Comparison of ENCODE assay signal across 18 cellular contexts in the genomic region with DNA sequence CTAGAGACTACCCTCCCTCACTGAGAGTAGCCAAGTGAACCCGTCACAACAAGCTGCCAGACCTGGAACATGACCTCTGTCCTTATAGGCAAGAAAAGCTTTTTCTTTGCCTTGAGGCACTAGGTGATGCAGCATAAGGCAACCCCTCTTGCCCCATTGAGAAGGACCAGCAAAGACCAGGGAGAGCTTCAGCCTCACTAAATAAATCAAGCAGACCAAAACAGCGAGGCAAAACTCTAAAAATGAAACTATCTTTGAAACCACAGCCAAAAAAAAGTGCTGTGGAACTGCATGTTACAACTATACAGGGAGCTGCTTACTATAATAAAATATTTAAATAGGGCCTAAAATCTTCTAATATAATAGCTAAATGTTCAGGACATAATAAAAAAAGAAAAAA.
DNase-seq lines count a peak whose midpoint lies in the region; ATAC-seq, FAIRE-seq and TF ChIP-seq lines count a peak whose summit lies in the region.
"Had no signal": no experiment of that assay in that cellular context is flagged by ENCODE, and none has a peak within 500 bp of the region (broad histone marks: within the 10 kb centered on the region; RNA-seq: fewer than 3 reads in every experiment).

No MANE protein-coding gene starts in this region.

- TF ChIP-seq POLR2A in A549 (IDR thresholded peaks at IDR 0.05; ENCODE audit: low read length) = no peak

- no peak overlapping the region for H3K9ac ChIP-seq in GM23248

- no peak for TF ChIP-seq EP300 in A549 (IDR thresholded peaks at IDR 0.05)

- no peaks in the 10 kb centered on the region for H4K20me1 ChIP-seq in GM23248 (ENCODE audit: insufficient read depth)

- no peaks in the 10 kb centered on the region for H3K79me2 ChIP-seq in GM23248 (ENCODE audit: insufficient read depth)

- FAIRE-seq in A549 (lab: Jason Lieb, UNC) = no peak
- FAIRE-seq: HepG2 had no signal

- H3K4me2 ChIP-seq in A549 = peak overlapping the region; percentile 37; the same call in 2 of the 3 replicates
- H3K4me2 ChIP-seq in GM23248 (ENCODE audit: unreplicated experiment) = no peak overlapping the region

- H3K4me1 ChIP-seq in A549 (no peaks in the 10 kb centered on the region), GM23248 (ENCODE audit: insufficient read depth) (no peaks in the 10 kb centered on the region)
- H3K4me1 ChIP-seq: SJCRH30 had no signal

- no peak overlapping the region for H3K27ac ChIP-seq in A549
- no peak overlapping the region for H3K27ac ChIP-seq in GM23248
- H3K27ac ChIP-seq: RWPE1, SJCRH30 had no signal

- H3K4me3 ChIP-seq in A549 (no peak overlapping the region), GM23248 (peak overlapping the region; percentile 41), fibroblast of villous mesenchyme (ENCODE audit: low read depth, low read length) (peak overlapping the region; percentile 17)
- H3K4me3 ChIP-seq: SJCRH30 had no signal

- POLR2A ChIA-PET in A549 (lab: Yijun Ruan, JAX) = no interaction called here

- no peak for ATAC-seq in A549
- ATAC-seq: HepG2 had no signal

- H3K9me2 ChIP-seq in GM23248 (ENCODE audit: insufficient read depth) = no peaks in the 10 kb centered on the region

- in situ Hi-C loops in GM23248 (cut with MboI) = no loop called here

- H2AFZ ChIP-seq in GM23248 = peak overlapping the region; percentile 51; the same call in 1 of the 2 replicates

- WGBS in A549 (ENCODE audit: missing lambda C conversion rate) = 8% methylated on average over 2 of the region's 2 CpGs
- WGBS in GM23248 (ENCODE audit: low coverage in 1 of 2, low lambda C conversion rate in 2 of 2, missing lambda C conversion rate in 2 of 2), 2 experiments = 3 to 4% methylated on average over 2 of the region's 2 CpGs

- H3K27me3 ChIP-seq in GM23248 (replicated peaks; ENCODE audit: insufficient read depth) = no peaks in the 10 kb centered on the region
- H3K27me3 ChIP-seq: SJCRH30 had no signal

- H3F3A ChIP-seq in GM23248 (ENCODE audit: insufficient read depth) = no peaks in the 10 kb centered on the region

- TF ChIP-seq CTCF in A549 (IDR thresholded peaks at IDR 0.05) (no peak), fibroblast of villous mesenchyme (IDR thresholded peaks at IDR 0.05; ENCODE audit: insufficient read depth, low read depth, low read length) (no peak)

- no peak for TF ChIP-seq RAD21 in A549 (conservative IDR thresholded peaks at IDR 0.05 in 1 of 2, IDR thresholded peaks at IDR 0.05 in 1 of 2)

- CTCF ChIA-PET in A549 (lab: Yijun Ruan, JAX) = no interaction called here

- H3K36me3 ChIP-seq in GM23248 (ENCODE audit: low read depth) = no peaks in the 10 kb centered on the region
- H3K36me3 ChIP-seq: SJCRH30 had no signal

- DNase-seq in A549 (ENCODE audit: low read depth in 1 of 2, low spot score in 1 of 2) (no peak), GM23248 (no peak), OCI-M1 (lab: John Stamatoyannopoulos, UW) (peak; percentile 50), fibroblast of villous mesenchyme (ENCODE audit: low read depth) (no peak), foreskin melanocyte (no peak), DMS79 (lab: John Stamatoyannopoulos, UW) (no peak), T1000 (lab: John Stamatoyannopoulos, UW) (no peak), cortex of kidney (lab: John Stamatoyannopoulos, UW) (no peak)
- DNase-seq: CD4-positive, alpha-beta T cell; DND-41; H9; Karpas-422; NCI-H1436; NCI-H2081 treated with DMSO at 0.1 percent for 48 hours; NCI-H524; SJCRH30 had no signal

- H3K9me3 ChIP-seq in A549 (no peaks in the 10 kb centered on the region), GM23248 (ENCODE audit: low read depth) (no peaks in the 10 kb centered on the region)
- H3K9me3 ChIP-seq: SJCRH30 had no signal

TF ChIP-seq in A549, 52 proteins besides CTCF, POLR2A, EP300 and RAD21:
- TF ChIP-seq EHMT2 (IDR thresholded peaks at IDR 0.05; ENCODE audit: low read depth) = no peak
- no peak for TF ChIP-seq MAFK (IDR thresholded peaks at IDR 0.05; ENCODE audit: partially characterized antibody)
- TF ChIP-seq, protein P1, sequence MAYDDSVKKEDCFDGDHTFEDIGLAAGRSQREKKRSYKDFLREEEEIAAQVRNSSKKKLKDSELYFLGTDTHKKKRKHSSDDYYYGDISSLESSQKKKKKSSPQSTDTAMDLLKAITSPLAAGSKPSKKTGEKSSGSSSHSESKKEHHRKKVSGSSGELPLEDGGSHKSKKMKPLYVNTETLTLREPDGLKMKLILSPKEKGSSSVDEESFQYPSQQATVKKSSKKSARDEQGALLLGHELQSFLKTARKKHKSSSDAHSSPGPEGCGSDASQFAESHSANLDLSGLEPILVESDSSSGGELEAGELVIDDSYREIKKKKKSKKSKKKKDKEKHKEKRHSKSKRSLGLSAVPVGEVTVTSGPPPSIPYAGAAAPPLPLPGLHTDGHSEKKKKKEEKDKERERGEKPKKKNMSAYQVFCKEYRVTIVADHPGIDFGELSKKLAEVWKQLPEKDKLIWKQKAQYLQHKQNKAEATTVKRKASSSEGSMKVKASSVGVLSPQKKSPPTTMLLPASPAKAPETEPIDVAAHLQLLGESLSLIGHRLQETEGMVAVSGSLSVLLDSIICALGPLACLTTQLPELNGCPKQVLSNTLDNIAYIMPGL (CRISPR knock-in tag; IDR thresholded peaks at IDR 0.05; ENCODE audit: borderline replicate concordance) = no peak
- no peak for TF ChIP-seq SREBF2 (IDR thresholded peaks at IDR 0.05)
- TF ChIP-seq ZSCAN20 (CRISPR knock-in tag; IDR thresholded peaks at IDR 0.05) = no peak
- TF ChIP-seq HOXB5 (CRISPR knock-in tag; IDR thresholded peaks at IDR 0.05) = no peak
- no peak for TF ChIP-seq HOXB13 (CRISPR knock-in tag; IDR thresholded peaks at IDR 0.05; ENCODE audit: low read depth)
- TF ChIP-seq, protein P2, sequence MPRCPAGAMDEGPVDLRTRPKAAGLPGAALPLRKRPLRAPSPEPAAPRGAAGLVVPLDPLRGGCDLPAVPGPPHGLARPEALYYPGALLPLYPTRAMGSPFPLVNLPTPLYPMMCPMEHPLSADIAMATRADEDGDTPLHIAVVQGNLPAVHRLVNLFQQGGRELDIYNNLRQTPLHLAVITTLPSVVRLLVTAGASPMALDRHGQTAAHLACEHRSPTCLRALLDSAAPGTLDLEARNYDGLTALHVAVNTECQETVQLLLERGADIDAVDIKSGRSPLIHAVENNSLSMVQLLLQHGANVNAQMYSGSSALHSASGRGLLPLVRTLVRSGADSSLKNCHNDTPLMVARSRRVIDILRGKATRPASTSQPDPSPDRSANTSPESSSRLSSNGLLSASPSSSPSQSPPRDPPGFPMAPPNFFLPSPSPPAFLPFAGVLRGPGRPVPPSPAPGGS (IDR thresholded peaks at IDR 0.05) = no peak
- no peak for TF ChIP-seq TFCP2L1 (CRISPR knock-in tag; IDR thresholded peaks at IDR 0.05)
- TF ChIP-seq, protein P3, sequence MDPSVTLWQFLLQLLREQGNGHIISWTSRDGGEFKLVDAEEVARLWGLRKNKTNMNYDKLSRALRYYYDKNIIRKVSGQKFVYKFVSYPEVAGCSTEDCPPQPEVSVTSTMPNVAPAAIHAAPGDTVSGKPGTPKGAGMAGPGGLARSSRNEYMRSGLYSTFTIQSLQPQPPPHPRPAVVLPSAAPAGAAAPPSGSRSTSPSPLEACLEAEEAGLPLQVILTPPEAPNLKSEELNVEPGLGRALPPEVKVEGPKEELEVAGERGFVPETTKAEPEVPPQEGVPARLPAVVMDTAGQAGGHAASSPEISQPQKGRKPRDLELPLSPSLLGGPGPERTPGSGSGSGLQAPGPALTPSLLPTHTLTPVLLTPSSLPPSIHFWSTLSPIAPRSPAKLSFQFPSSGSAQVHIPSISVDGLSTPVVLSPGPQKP (IDR thresholded peaks at IDR 0.05; ENCODE audit: low read depth, low read length) = no peak
- no peak for TF ChIP-seq RARB (CRISPR knock-in tag; IDR thresholded peaks at IDR 0.05)
- TF ChIP-seq ZC3H11A (IDR thresholded peaks at IDR 0.05) = no peak
- TF ChIP-seq, protein P4, sequence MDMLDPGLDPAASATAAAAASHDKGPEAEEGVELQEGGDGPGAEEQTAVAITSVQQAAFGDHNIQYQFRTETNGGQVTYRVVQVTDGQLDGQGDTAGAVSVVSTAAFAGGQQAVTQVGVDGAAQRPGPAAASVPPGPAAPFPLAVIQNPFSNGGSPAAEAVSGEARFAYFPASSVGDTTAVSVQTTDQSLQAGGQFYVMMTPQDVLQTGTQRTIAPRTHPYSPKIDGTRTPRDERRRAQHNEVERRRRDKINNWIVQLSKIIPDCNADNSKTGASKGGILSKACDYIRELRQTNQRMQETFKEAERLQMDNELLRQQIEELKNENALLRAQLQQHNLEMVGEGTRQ (IDR thresholded peaks at IDR 0.05) = no peak
- no peak for TF ChIP-seq FOSL2 (IDR thresholded peaks at IDR 0.05)
- no peak for TF ChIP-seq FOSL2 (CRISPR knock-in tag; IDR thresholded peaks at IDR 0.05)
- no peak for TF ChIP-seq NFE2L2 (conservative IDR thresholded peaks at IDR 0.05; ENCODE audit: low read length)
- TF ChIP-seq ZFP36 (IDR thresholded peaks at IDR 0.05; ENCODE audit: borderline replicate concordance, partially characterized antibody) = no peak
- TF ChIP-seq, protein P5, sequence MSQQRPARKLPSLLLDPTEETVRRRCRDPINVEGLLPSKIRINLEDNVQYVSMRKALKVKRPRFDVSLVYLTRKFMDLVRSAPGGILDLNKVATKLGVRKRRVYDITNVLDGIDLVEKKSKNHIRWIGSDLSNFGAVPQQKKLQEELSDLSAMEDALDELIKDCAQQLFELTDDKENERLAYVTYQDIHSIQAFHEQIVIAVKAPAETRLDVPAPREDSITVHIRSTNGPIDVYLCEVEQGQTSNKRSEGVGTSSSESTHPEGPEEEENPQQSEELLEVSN (IDR thresholded peaks at IDR 0.05; ENCODE audit: borderline replicate concordance, low read depth) = no peak
- TF ChIP-seq CBX8 (IDR thresholded peaks at IDR 0.05) = no peak
